In the genomic region with DNA sequence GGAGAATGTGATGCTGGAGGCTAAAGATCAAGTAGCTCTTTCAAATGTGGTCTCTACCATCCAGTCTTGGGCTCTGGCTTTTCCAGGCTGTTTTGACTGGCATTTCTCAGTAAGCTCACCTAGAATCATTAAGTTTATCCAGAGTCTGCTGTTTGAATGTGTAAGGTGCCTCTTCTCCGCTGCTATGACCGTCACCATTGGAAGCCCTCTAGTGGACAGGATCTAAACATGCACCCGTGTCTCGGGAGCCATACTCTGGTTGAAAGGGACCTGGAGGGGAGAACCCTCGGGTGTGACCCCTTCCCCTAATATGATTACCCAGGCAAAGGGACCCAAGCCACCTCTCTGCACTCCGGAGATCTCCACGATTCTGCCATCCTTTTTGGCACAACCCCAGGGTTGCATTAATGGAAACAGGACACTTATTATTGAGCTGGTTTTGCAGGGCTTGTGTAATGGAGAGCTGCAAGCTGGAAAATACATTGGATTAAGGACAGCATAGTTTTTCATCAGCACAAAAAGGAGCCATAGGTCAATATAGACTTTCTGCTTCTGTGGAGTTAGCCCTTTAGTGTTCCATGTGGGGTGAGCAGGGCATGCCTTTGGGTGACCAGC, we compare ENCODE assay signal across 8 cellular contexts.
A peak's percentile ranks its signal among the peaks of the same experiment; 100 is the strongest.
DNase-seq lines count a peak whose midpoint lies in the region; TF ChIP-seq lines count a peak whose summit lies in the region.

No MANE protein-coding gene starts in this region.

- H3K27ac ChIP-seq in testis, result no peak overlapping the region

- intact Hi-C loops in testis (cut with DNase I; ENCODE audit: low total_unique reads), result no loop called here

- TF ChIP-seq POLR2A in testis (IDR thresholded peaks at IDR 0.05), result no peak

- H3K9ac ChIP-seq in Loucy (ENCODE audit: low read depth, low read length, poor library complexity, severe bottlenecking), result no peak overlapping the region

- H3K4me3 ChIP-seq in Loucy (ENCODE audit: low read length, poor library complexity, severe bottlenecking), result no peak overlapping the region
- H3K4me3 ChIP-seq in testis, result no peak overlapping the region

- TF ChIP-seq CTCF in Loucy (conservative IDR thresholded peaks at IDR 0.05; ENCODE audit: low read length) (peak; percentile 55), testis (IDR thresholded peaks at IDR 0.05) (peak in 2 of 3 experiments; percentile 47 to 71)

- H3K36me3 ChIP-seq in Loucy (ENCODE audit: insufficient read depth, low read length) (no peaks in the 10 kb centered on the region), testis (ENCODE audit: low read depth, missing control alignments) (no peaks in the 10 kb centered on the region)

- H3K9me2 ChIP-seq in Loucy (replicated peaks; ENCODE audit: low read depth, low read length), result no peaks in the 10 kb centered on the region

- H3K4me1 ChIP-seq in Loucy (ENCODE audit: insufficient read depth, low read length, poor library complexity, severe bottlenecking) (no peaks in the 10 kb centered on the region), testis (no peaks in the 10 kb centered on the region)

- no peaks in the 10 kb centered on the region for H3K27me3 ChIP-seq in Loucy (ENCODE audit: insufficient read depth, low read length, poor library complexity, severe bottlenecking)
- H3K27me3 ChIP-seq in testis, result no peaks in the 10 kb centered on the region

- DNase-seq in activated T-cell treated with anti-CD3 and anti-CD28 coated beads, Interleukin-2, amount 50 U/mL, for 48 hours, result peak; percentile 17 to 27
- DNase-seq in activated T-cell treated with anti-CD3 and anti-CD28 coated beads for 4 hours (no peak), astrocyte of the hippocampus (ENCODE audit: low read depth, low spot score) (peak; percentile 36), islet precursor cell (peak; percentile 65), testis (peak; percentile 39), T-helper 9 cell (no peak), OCI-M2 (lab: John Stamatoyannopoulos, UW; ENCODE audit: unreplicated experiment) (no peak)

- no peaks in the 10 kb centered on the region; the same call in 1 of the 2 replicates for H3K9me3 ChIP-seq in Loucy (ENCODE audit: insufficient read depth, low read depth, low read length)
- no peaks in the 10 kb centered on the region for H3K9me3 ChIP-seq in testis

- no peaks in the 10 kb centered on the region for H3K79me2 ChIP-seq in Loucy (ENCODE audit: insufficient read depth, low read length)

- 39 to 41% methylated on average over 6 to 7 of the region's 7 CpGs for WGBS in testis, 2 donors

- no peaks in the 10 kb centered on the region for H4K20me1 ChIP-seq in Loucy (ENCODE audit: insufficient read depth, low read length, poor library complexity, severe bottlenecking)

- H2AFZ ChIP-seq in Loucy (ENCODE audit: low read length), result no peak overlapping the region

- H3K4me2 ChIP-seq in Loucy (ENCODE audit: low read depth, low read length, poor library complexity, severe bottlenecking), result no peak overlapping the region

- no peaks in the 10 kb centered on the region for H3F3A ChIP-seq in Loucy (ENCODE audit: low read depth)

Comparison
In these comparisons a context has a peak if more than half of its experiments do, and no peak if none do; other contexts are left out.
1. DNase-seq: peak in activated T-cell treated with anti-CD3 and anti-CD28 coated beads, Interleukin-2, amount 50 U/mL, for 48 hours (2 of 2), astrocyte of the hippocampus (single experiment), islet precursor cell (single experiment) and testis (single experiment); none in activated T-cell treated with anti-CD3 and anti-CD28 coated beads for 4 hours (single experiment), T-helper 9 cell (single experiment) and OCI-M2 (single experiment).